Comparison of ENCODE assay signal across 2 cellular contexts in the genomic region with DNA sequence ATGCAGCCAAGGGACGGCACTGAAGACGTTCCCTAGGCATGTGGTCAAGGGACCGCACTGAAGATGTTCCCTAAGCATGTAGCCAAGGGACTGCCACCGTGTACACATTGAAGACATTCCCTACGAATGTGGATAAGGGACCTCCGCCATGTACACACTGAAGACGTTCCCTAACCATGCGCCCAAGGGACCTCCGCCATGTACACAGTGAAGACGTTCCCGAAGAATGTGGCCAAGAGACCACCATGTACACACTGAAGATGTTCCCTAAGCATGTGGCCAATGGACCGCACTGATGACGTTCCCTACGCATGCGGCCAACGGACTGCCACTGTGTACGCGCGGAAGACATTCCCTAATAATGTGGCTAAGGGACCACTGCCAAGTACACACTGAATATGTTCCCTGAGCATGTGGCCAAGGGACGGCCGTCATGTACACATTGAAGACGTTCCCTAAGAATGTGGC.
TF ChIP-seq lines count a peak whose summit lies in the region.

No MANE protein-coding gene starts in this region.

TF ChIP-seq in GM23338, 12 proteins besides CTCF, POLR2A, EP300 and RAD21:
- TF ChIP-seq, protein P1, sequence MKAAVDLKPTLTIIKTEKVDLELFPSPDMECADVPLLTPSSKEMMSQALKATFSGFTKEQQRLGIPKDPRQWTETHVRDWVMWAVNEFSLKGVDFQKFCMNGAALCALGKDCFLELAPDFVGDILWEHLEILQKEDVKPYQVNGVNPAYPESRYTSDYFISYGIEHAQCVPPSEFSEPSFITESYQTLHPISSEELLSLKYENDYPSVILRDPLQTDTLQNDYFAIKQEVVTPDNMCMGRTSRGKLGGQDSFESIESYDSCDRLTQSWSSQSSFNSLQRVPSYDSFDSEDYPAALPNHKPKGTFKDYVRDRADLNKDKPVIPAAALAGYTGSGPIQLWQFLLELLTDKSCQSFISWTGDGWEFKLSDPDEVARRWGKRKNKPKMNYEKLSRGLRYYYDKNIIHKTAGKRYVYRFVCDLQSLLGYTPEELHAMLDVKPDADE (IDR thresholded peaks at IDR 0.05) = no peak
- peak; percentile 85 for TF ChIP-seq JUNB (IDR thresholded peaks at IDR 0.05; ENCODE audit: unreplicated experiment)

TF ChIP-seq in WTC11, 78 proteins besides CTCF, POLR2A, EP300 and RAD21 (continued from another document):
- TF ChIP-seq, protein P2, sequence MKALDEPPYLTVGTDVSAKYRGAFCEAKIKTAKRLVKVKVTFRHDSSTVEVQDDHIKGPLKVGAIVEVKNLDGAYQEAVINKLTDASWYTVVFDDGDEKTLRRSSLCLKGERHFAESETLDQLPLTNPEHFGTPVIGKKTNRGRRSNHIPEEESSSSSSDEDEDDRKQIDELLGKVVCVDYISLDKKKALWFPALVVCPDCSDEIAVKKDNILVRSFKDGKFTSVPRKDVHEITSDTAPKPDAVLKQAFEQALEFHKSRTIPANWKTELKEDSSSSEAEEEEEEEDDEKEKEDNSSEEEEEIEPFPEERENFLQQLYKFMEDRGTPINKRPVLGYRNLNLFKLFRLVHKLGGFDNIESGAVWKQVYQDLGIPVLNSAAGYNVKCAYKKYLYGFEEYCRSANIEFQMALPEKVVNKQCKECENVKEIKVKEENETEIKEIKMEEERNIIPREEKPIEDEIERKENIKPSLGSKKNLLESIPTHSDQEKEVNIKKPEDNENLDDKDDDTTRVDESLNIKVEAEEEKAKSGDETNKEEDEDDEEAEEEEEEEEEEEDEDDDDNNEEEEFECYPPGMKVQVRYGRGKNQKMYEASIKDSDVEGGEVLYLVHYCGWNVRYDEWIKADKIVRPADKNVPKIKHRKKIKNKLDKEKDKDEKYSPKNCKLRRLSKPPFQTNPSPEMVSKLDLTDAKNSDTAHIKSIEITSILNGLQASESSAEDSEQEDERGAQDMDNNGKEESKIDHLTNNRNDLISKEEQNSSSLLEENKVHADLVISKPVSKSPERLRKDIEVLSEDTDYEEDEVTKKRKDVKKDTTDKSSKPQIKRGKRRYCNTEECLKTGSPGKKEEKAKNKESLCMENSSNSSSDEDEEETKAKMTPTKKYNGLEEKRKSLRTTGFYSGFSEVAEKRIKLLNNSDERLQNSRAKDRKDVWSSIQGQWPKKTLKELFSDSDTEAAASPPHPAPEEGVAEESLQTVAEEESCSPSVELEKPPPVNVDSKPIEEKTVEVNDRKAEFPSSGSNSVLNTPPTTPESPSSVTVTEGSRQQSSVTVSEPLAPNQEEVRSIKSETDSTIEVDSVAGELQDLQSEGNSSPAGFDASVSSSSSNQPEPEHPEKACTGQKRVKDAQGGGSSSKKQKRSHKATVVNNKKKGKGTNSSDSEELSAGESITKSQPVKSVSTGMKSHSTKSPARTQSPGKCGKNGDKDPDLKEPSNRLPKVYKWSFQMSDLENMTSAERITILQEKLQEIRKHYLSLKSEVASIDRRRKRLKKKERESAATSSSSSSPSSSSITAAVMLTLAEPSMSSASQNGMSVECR (CRISPR knock-in tag; IDR thresholded peaks at IDR 0.05; ENCODE audit: borderline replicate concordance) = no peak
- TF ChIP-seq FOXK1 (CRISPR knock-in tag; IDR thresholded peaks at IDR 0.05) (0 out of 2 replicates have a peak, but pooled peaks have one; percentile 47), ZBTB21 (CRISPR knock-in tag; IDR thresholded peaks at IDR 0.05; ENCODE audit: borderline replicate concordance) (no peak), FOXP1 (CRISPR knock-in tag; IDR thresholded peaks at IDR 0.05; ENCODE audit: borderline replicate concordance) (peak; percentile 41; the same call in 1 of the 2 replicates), TEAD4 (CRISPR knock-in tag; IDR thresholded peaks at IDR 0.05) (peak; percentile 63; the same call in 1 of the 2 replicates), GABPB1 (CRISPR knock-in tag; IDR thresholded peaks at IDR 0.05) (no peak), SOX15 (CRISPR knock-in tag; IDR thresholded peaks at IDR 0.05) (no peak)
- TF ChIP-seq, protein P3, sequence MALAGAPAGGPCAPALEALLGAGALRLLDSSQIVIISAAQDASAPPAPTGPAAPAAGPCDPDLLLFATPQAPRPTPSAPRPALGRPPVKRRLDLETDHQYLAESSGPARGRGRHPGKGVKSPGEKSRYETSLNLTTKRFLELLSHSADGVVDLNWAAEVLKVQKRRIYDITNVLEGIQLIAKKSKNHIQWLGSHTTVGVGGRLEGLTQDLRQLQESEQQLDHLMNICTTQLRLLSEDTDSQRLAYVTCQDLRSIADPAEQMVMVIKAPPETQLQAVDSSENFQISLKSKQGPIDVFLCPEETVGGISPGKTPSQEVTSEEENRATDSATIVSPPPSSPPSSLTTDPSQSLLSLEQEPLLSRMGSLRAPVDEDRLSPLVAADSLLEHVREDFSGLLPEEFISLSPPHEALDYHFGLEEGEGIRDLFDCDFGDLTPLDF (CRISPR knock-in tag; IDR thresholded peaks at IDR 0.05) = no peak
- TF ChIP-seq, protein P4, sequence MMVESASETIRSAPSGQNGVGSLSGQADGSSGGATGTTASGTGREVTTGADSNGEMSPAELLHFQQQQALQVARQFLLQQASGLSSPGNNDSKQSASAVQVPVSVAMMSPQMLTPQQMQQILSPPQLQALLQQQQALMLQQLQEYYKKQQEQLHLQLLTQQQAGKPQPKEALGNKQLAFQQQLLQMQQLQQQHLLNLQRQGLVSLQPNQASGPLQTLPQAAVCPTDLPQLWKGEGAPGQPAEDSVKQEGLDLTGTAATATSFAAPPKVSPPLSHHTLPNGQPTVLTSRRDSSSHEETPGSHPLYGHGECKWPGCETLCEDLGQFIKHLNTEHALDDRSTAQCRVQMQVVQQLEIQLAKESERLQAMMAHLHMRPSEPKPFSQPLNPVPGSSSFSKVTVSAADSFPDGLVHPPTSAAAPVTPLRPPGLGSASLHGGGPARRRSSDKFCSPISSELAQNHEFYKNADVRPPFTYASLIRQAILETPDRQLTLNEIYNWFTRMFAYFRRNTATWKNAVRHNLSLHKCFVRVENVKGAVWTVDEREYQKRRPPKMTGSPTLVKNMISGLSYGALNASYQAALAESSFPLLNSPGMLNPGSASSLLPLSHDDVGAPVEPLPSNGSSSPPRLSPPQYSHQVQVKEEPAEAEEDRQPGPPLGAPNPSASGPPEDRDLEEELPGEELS (CRISPR knock-in tag; IDR thresholded peaks at IDR 0.05) = no peak
- TF ChIP-seq, protein P5, sequence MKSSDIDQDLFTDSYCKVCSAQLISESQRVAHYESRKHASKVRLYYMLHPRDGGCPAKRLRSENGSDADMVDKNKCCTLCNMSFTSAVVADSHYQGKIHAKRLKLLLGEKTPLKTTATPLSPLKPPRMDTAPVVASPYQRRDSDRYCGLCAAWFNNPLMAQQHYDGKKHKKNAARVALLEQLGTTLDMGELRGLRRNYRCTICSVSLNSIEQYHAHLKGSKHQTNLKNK (CRISPR knock-in tag; IDR thresholded peaks at IDR 0.05) = no peak
